ENCODE assay signal across 37 cellular contexts in genomic region chr13:112854321-112854720, GRCh38.
"Had no signal": no experiment of that assay in that cellular context is flagged by ENCODE, and none has a peak within 500 bp of the region (broad histone marks: within the 10 kb centered on the region; RNA-seq: fewer than 3 reads in every experiment).

No MANE protein-coding gene starts in this region.

- ATAC-seq: activated T-cell treated with anti-CD3 and anti-CD28 coated beads, Interleukin-2, amount 50 U/mL, for 4 hours; PC-3; Right ventricle myocardium inferior had no signal

- H3K9me3 ChIP-seq: MG63 had no signal

- H3K4me3 Mint-ChIP-seq: activated B cell treated with CpG ODN at 0.5 μM for 24 hours; activated CD4-positive, alpha-beta memory T cell treated with anti-CD3 and anti-CD28 coated beads for 36 hours; activated naive CD8-positive, alpha-beta T cell treated with anti-CD3 and anti-CD28 coated beads for 36 hours; activated T-cell treated with anti-CD3 and anti-CD28 coated beads, Interleukin-2, amount 50 U/mL, for 4 hours; activated T-helper 1 cell treated with anti-CD3 and anti-CD28 coated beads, Interleukin-12 subunit alpha, Interleukin-12 subunit beta, Interleukin-2, Interleukin-4 antibody, amounts not matched to agents 30 ng/mL and 10 ng/mL and 1 ng/mL, durations not matched to agents 14 hours and 24 hours and 36 hours had no signal

- H3K27ac ChIP-seq: brain microvascular endothelial cell, RWPE1, VCaP had no signal

- H3K4me1 Mint-ChIP-seq: activated naive CD8-positive, alpha-beta T cell treated with anti-CD3 and anti-CD28 coated beads for 36 hours had no signal

- H3K27me3 ChIP-seq: brain microvascular endothelial cell, MG63 had no signal

- DNase-seq: activated B cell treated with CpG ODN at 0.5 μM for 24 hours; activated CD4-positive, alpha-beta memory T cell treated with anti-CD3 and anti-CD28 coated beads for 36 hours; activated CD4-positive, alpha-beta T cell treated with anti-CD3 and anti-CD28 coated beads for 4 hours; activated CD4-positive, alpha-beta T cell treated with anti-CD3 and anti-CD28 coated beads, Interleukin-2, amount 50 U/mL, for 1 hour; activated CD4-positive, CD25-positive, alpha-beta regulatory T cell treated with anti-CD3 and anti-CD28 coated beads, Interleukin-2, amount 50 U/mL, for 72 hours; activated CD8-positive, alpha-beta memory T cell treated with anti-CD3 and anti-CD28 coated beads, Interleukin-2, amount 50 U/mL, for 4 hours; activated naive CD4-positive, alpha-beta T cell; activated naive CD4-positive, alpha-beta T cell treated with anti-CD3 and anti-CD28 coated beads, Interleukin-2, amount 50 U/mL, for 16 hours; activated naive CD8-positive, alpha-beta T cell treated with anti-CD3 and anti-CD28 coated beads for 36 hours; activated T-cell treated with anti-CD3 and anti-CD28 coated beads for 4 hours; activated T-cell treated with anti-CD3 and anti-CD28 coated beads, Interleukin-2, amount 50 U/mL, for 4 hours; amniotic stem cell; aorta; brain microvascular endothelial cell; Kasumi-1; KG1; MG63; NCI-H1048; NCI-H1105 treated with DMSO at 0.1 percent for 48 hours; NCI-H1436; NCI-H1694; NCI-H1930; NCI-H2081 treated with DMSO at 0.1 percent for 48 hours; NCI-H345; NCI-H524 treated with DMSO at 0.1 percent for 48 hours; NCI-H748 treated with DMSO at 0.1 percent for 48 hours; NK-92 treated with Interleukin-12 subunit alpha and Interleukin-12 subunit beta, amount 100 ng/mL, for 24 hours; PC-3; SIG-M5; SW 1271; T-helper 1 cell; T-helper 2 cell; T-helper 9 cell had no signal

- H3K27me3 Mint-ChIP-seq: activated B cell treated with CpG ODN at 0.5 μM for 24 hours; activated CD4-positive, alpha-beta memory T cell treated with anti-CD3 and anti-CD28 coated beads for 36 hours; activated naive CD8-positive, alpha-beta T cell treated with anti-CD3 and anti-CD28 coated beads for 36 hours had no signal

- H3K9me3 Mint-ChIP-seq: activated B cell treated with CpG ODN at 0.5 μM for 24 hours; activated CD4-positive, alpha-beta memory T cell treated with anti-CD3 and anti-CD28 coated beads for 36 hours; activated naive CD8-positive, alpha-beta T cell treated with anti-CD3 and anti-CD28 coated beads for 36 hours; activated T-cell treated with anti-CD3 and anti-CD28 coated beads, Interleukin-2, amount 50 U/mL, for 4 hours; activated T-helper 1 cell treated with anti-CD3 and anti-CD28 coated beads, Interleukin-12 subunit alpha, Interleukin-12 subunit beta, Interleukin-2, Interleukin-4 antibody, amounts not matched to agents 30 ng/mL and 10 ng/mL and 1 ng/mL, durations not matched to agents 14 hours and 24 hours and 36 hours had no signal

- H3K36me3 ChIP-seq: brain microvascular endothelial cell, MG63 had no signal

- H3K4me3 ChIP-seq: MG63 had no signal

- H3K27ac Mint-ChIP-seq: activated B cell treated with CpG ODN at 0.5 μM for 24 hours; activated CD4-positive, alpha-beta memory T cell treated with anti-CD3 and anti-CD28 coated beads for 36 hours; activated naive CD8-positive, alpha-beta T cell treated with anti-CD3 and anti-CD28 coated beads for 36 hours; activated T-helper 1 cell treated with anti-CD3 and anti-CD28 coated beads, Interleukin-12 subunit alpha, Interleukin-12 subunit beta, Interleukin-2, Interleukin-4 antibody, amounts not matched to agents 30 ng/mL and 10 ng/mL and 1 ng/mL, durations not matched to agents 14 hours and 24 hours and 36 hours had no signal
